In the genomic region with DNA sequence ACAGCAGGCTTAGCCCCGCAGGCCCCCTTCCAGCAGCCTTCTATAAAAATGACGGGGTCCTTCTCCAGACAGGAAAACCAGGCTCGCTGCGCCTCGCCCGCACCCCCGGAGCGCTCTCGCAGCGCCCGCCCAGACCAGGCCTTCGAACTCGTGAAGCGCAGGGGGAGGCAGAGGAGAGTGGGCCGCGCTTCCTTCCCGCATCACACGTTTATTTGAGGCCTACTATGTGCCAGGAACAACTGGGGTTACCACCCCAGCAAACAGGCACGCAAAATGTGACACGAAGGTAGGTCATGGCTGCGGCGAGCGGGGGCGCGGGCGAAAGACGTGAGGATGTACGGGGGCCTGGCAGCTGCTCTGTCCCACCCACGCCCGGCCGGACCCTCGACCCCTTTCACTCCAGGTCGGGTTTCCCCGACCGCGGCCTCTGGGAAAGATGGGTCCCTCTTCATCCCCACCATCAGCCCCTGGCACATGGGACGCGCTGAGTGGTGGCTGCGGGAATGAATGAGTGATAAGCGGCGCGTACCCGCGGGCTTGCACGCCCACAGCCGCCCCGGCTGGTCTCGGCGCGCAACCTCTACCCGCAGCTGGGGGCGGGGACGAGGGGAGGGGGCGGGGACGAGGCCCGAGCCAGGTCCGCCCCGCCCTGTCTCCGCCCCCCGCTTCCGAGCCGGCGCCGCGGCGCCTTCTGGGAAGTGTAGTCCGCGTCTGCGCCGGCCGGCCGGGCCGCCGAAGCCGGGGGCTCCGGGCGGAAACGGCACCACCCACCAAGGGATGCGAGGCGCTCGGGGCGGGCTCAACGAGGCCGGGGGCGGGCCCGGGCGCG, we compare ENCODE assay signal across 8 cellular contexts. TPM values are rescaled to one million over a fixed set of nuclear protein-coding genes. Genes with fewer than 3 reads are reported as not detected.
A peak's percentile ranks its signal among the peaks of the same experiment; 100 is the strongest.
DNase-seq lines count a peak whose midpoint lies in the region.

No MANE protein-coding gene starts in this region.

- DNase-seq in EL (peak; percentile 88), H4 (ENCODE audit: low spot score) (peak; percentile 64), MG63 (peak; percentile 77), SK-MEL-5 (ENCODE audit: low read depth, low spot score) (peak; percentile 91), germinal center (ENCODE audit: low spot score) (peak; percentile 95), non-pigmented ciliary epithelial cell (ENCODE audit: low read depth) (peak; percentile 22)
- peak; percentile 93 for DNase-seq in activated naive CD4-positive, alpha-beta T cell treated with anti-CD3 and anti-CD28 coated beads, Interleukin-2, amount 10 ng/mL, durations not matched to agents 7 days and 5 days

- H3K27me3 ChIP-seq in MG63 = no peaks in the 10 kb centered on the region
- H3K27me3 ChIP-seq in subcutaneous abdominal adipose tissue (ENCODE audit: control insufficient read depth in 5 of 5, insufficient read depth in 4 of 5, low read length in 5 of 5) = no peaks in the 10 kb centered on the region

- peaks cover 4 to 22% (median 19%) of the 10 kb centered on the region in 5 donors for H3K4me1 ChIP-seq in subcutaneous abdominal adipose tissue (ENCODE audit: control insufficient read depth in 5 of 5, insufficient read depth in 5 of 5, low read length in 5 of 5)

- H3K9me3 Mint-ChIP-seq in activated naive CD4-positive, alpha-beta T cell treated with anti-CD3 and anti-CD28 coated beads, Interleukin-2, amount 10 ng/mL, durations not matched to agents 7 days and 5 days = peaks cover 25% of the 10 kb centered on the region

- peak overlapping the region in 3 of 5 donors; percentile 64 to 74 (median 64) for H3K9ac ChIP-seq in subcutaneous abdominal adipose tissue (ENCODE audit: low read length in 5 of 5)

- H3K4me3 ChIP-seq in MG63 (peak overlapping the region; percentile 47), subcutaneous abdominal adipose tissue (ENCODE audit: low read depth in 1 of 5, low read length in 5 of 5) (peak overlapping the region; percentile 55 to 77 (median 69))

- H3K36me3 ChIP-seq in MG63 = no peaks in the 10 kb centered on the region
- H3K36me3 ChIP-seq in subcutaneous abdominal adipose tissue (ENCODE audit: control insufficient read depth in 5 of 5, insufficient read depth in 5 of 5, low read length in 5 of 5) = no peaks in the 10 kb centered on the region

- H3K27ac Mint-ChIP-seq in activated naive CD4-positive, alpha-beta T cell treated with anti-CD3 and anti-CD28 coated beads, Interleukin-2, amount 10 ng/mL, durations not matched to agents 7 days and 5 days = no peak overlapping the region

- H3K27me3 Mint-ChIP-seq in activated naive CD4-positive, alpha-beta T cell treated with anti-CD3 and anti-CD28 coated beads, Interleukin-2, amount 10 ng/mL, durations not matched to agents 7 days and 5 days = peaks cover 22% of the 10 kb centered on the region

- peaks cover 22% of the 10 kb centered on the region for H3K4me1 Mint-ChIP-seq in activated naive CD4-positive, alpha-beta T cell treated with anti-CD3 and anti-CD28 coated beads, Interleukin-2, amount 10 ng/mL, durations not matched to agents 7 days and 5 days

- H3K9me3 ChIP-seq in MG63 (peaks cover 8% of the 10 kb centered on the region), subcutaneous abdominal adipose tissue (ENCODE audit: control insufficient read depth in 5 of 5, low read length in 5 of 5) (peaks cover 5 to 16% (median 12%) of the 10 kb centered on the region in 5 donors)

- in situ Hi-C loops in SK-MEL-5 (cut with HindIII; ENCODE audit: low pct_unique_long_range_greater_than_20kb, low sequenced_read_pairs) = no loop called here

- H3K4me3 Mint-ChIP-seq in activated naive CD4-positive, alpha-beta T cell treated with anti-CD3 and anti-CD28 coated beads, Interleukin-2, amount 10 ng/mL, durations not matched to agents 7 days and 5 days = peak overlapping the region; percentile 75

- CTCF ChIA-PET in activated naive CD4-positive, alpha-beta T cell treated with anti-CD3 and anti-CD28 coated beads, Interleukin-2, amount 10 ng/mL, durations not matched to agents 7 days and 5 days (lab: Charles Lee) = interaction anchor here (2.1 kb wide), 1 partner anchor 28 kb away, joined by 6 read pairs; no protein-coding TSS in a partner anchor

- no peak overlapping the region for H3K27ac ChIP-seq in subcutaneous abdominal adipose tissue (ENCODE audit: low read depth, low read length)

- H3K36me3 Mint-ChIP-seq in activated naive CD4-positive, alpha-beta T cell treated with anti-CD3 and anti-CD28 coated beads, Interleukin-2, amount 10 ng/mL, durations not matched to agents 7 days and 5 days = peaks cover 14% of the 10 kb centered on the region

RNA-seq across cellular contexts. Expression of gene ZNF467, which starts 59.1 kb away (rescaled TPM):
- total RNA-seq in H4 (2014; rRNA removed; shearing (Covaris generic)) = 1.1 and 3.0 TPM in 2 replicates
- not detected in 2 replicates for total RNA-seq in MG63 (2014; rRNA removed; shearing (Covaris generic); ENCODE audit: low replicate concordance)
- 0.13 TPM in 1 of 2 replicates, not detected in the other for total RNA-seq in SK-MEL-5 (2014; rRNA removed; shearing (Covaris generic))
- 0.95 and 1.5 TPM in 2 replicates for polyA plus RNA-seq in SK-MEL-5 (2015; cell fraction: cytosol; rRNA removed)
- 1.3 and 2.7 TPM in 2 replicates for polyA plus RNA-seq in SK-MEL-5 (2015; cell fraction: nucleus; rRNA removed)

Comparison
In these comparisons a context has a peak if more than half of its experiments do, and no peak if none do; other contexts are left out.
1. DNase-seq: peak in every context shown above with its lines; median percentile 95 in germinal center; 93 in activated naive CD4-positive, alpha-beta T cell treated with anti-CD3 and anti-CD28 coated beads, Interleukin-2, amount 10 ng/mL, durations not matched to agents 7 days and 5 days; 91 in SK-MEL-5; 88 in EL; 77 in MG63; 64 in H4; 22 in non-pigmented ciliary epithelial cell.